12 cellular contexts compared by ENCODE assay signal in the genomic region with DNA sequence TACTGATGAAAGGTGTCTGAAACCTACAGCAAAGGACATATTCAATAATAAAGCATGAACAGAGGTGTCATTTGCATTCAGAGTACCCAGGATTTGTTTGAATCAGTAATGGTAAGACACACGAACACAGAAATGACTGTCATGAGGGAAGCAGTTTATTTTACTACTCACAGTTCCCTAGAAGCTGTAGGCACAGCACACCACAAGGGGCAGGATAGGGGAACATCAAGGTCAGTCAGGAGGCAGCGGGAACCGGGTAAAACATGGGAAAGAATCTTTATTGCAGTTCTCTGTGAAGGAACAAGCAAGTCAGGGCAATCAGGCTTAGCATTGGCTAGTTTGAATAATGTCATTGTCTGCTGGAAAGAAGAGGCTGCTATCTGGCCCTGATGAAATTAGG.
A peak's percentile ranks its signal among the peaks of the same experiment; 100 is the strongest.
DNase-seq lines count a peak whose midpoint lies in the region; ATAC-seq, FAIRE-seq and TF ChIP-seq lines count a peak whose summit lies in the region.
"Had no signal": no experiment of that assay in that cellular context is flagged by ENCODE, and none has a peak within 500 bp of the region (broad histone marks: within the 10 kb centered on the region; RNA-seq: fewer than 3 reads in every experiment).

No MANE protein-coding gene starts in this region.

- no peaks in the 10 kb centered on the region for H3K36me3 ChIP-seq in K562 (ENCODE audit: control insufficient read depth, insufficient read depth, low read length)
- no peaks in the 10 kb centered on the region for H3K36me3 ChIP-seq in neural progenitor cell
- no peaks in the 10 kb centered on the region for H3K36me3 ChIP-seq in naive thymus-derived CD4-positive, alpha-beta T cell (ENCODE audit: control insufficient read depth in 2 of 3, insufficient read depth in 3 of 3, low read length in 3 of 3)
- H3K36me3 ChIP-seq: left lung had no signal

- H3K27ac ChIP-seq in K562 (ENCODE audit: extremely low read depth, low read depth, low read length) (no peak overlapping the region), neural progenitor cell (no peak overlapping the region)
- no peak overlapping the region for H3K27ac ChIP-seq in naive thymus-derived CD4-positive, alpha-beta T cell (ENCODE audit: low read depth, low read length)
- H3K27ac ChIP-seq: left lung had no signal

- H3K4me3 ChIP-seq in K562 (no peak overlapping the region), neural progenitor cell (no peak overlapping the region)
- H3K4me3 ChIP-seq in naive thymus-derived CD4-positive, alpha-beta T cell (ENCODE audit: low read length) = no peak overlapping the region
- H3K4me3 ChIP-seq: left lung had no signal

- H3F3A ChIP-seq in neural progenitor cell (ENCODE audit: low read depth) = no peaks in the 10 kb centered on the region

- H2AFZ ChIP-seq in K562 (ENCODE audit: low read depth, low read length) (no peak overlapping the region), neural progenitor cell (replicated peaks) (no peak overlapping the region)

- intact Hi-C loops in K562 (cut with micrococcal nuclease) = loop anchor here (10.0 kb wide), 1 partner anchor 717 kb away; no protein-coding TSS in a partner anchor
- intact Hi-C loops in naive thymus-derived CD4-positive, alpha-beta T cell (cut with micrococcal nuclease) = no loop called here

- no peak overlapping the region for H3K27ac Mint-ChIP-seq in neural progenitor cell
- no peak overlapping the region for H3K27ac Mint-ChIP-seq in naive thymus-derived CD4-positive, alpha-beta T cell
- H3K27ac Mint-ChIP-seq: activated naive CD4-positive, alpha-beta T cell treated with anti-CD3 and anti-CD28 coated beads for 36 hours had no signal

- H4K20me1 ChIP-seq in K562 (replicated peaks; ENCODE audit: control insufficient read depth, insufficient read depth, low read length) (no peaks in the 10 kb centered on the region), neural progenitor cell (ENCODE audit: low read depth) (no peaks in the 10 kb centered on the region)

- TF ChIP-seq EP300 in K562 (IDR thresholded peaks at IDR 0.05; ENCODE audit: low read length) = no peak

- H3K9me3 ChIP-seq in K562 (replicated peaks; ENCODE audit: control insufficient read depth, insufficient read depth, low read depth, low read length) (no peaks in the 10 kb centered on the region), neural progenitor cell (ENCODE audit: low read depth) (no peaks in the 10 kb centered on the region)
- no peaks in the 10 kb centered on the region for H3K9me3 ChIP-seq in naive thymus-derived CD4-positive, alpha-beta T cell (ENCODE audit: control insufficient read depth in 2 of 3, low read length in 3 of 3)
- H3K9me3 ChIP-seq: left lung had no signal

- POLR2A ChIA-PET in K562 (lab: Yijun Ruan, JAX) = no interaction called here
- POLR2A ChIA-PET in naive thymus-derived CD4-positive, alpha-beta T cell (lab: Charles Lee) = no interaction called here

- no peak for FAIRE-seq in K562 (lab: Jason Lieb, UNC)

- no peak overlapping the region for H3K9ac ChIP-seq in K562 (ENCODE audit: insufficient read depth in 1 of 2, low read depth in 2 of 2, low read length in 2 of 2)
- H3K9ac ChIP-seq in neural progenitor cell = no peak overlapping the region

- no peaks in the 10 kb centered on the region for H3K36me3 Mint-ChIP-seq in neural progenitor cell
- H3K36me3 Mint-ChIP-seq in naive thymus-derived CD4-positive, alpha-beta T cell = peaks cover 0 to 5% (median 2%) of the 10 kb centered on the region in 5 donors

- peak; percentile 31 for DNase-seq in DMS53 (lab: John Stamatoyannopoulos, UW)
- no peak for DNase-seq in DMS53 treated with DMSO at 0.1 percent for 48 hours (lab: John Stamatoyannopoulos, UW; ENCODE audit: unreplicated experiment)
- DNase-seq in HuH-7.5 (ENCODE audit: low spot score) = peak; percentile 9
- DNase-seq in K562 (ENCODE audit: extremely low read depth in 1 of 4, low spot score in 3 of 4) = peak in 2 of 4 experiments; percentile 12 to 16
- DNase-seq in neural progenitor cell (ENCODE audit: low spot score) = no peak
- no peak for DNase-seq in SK-N-DZ (ENCODE audit: low spot score)
- DNase-seq in naive thymus-derived CD4-positive, alpha-beta T cell = no peak
- DNase-seq: activated naive CD4-positive, alpha-beta T cell treated with anti-CD3 and anti-CD28 coated beads for 36 hours; left lung; NCI-H446; stimulated activated CD4-positive, alpha-beta T cell treated with anti-CD3 and anti-CD28 coated beads, Interleukin-15, amount 100 ng/mL, for 24 hours had no signal

- CTCF ChIA-PET in K562 (lab: Yijun Ruan, JAX; ENCODE audit: low intra/inter-chr PET ratio) = no interaction called here
- CTCF ChIA-PET in naive thymus-derived CD4-positive, alpha-beta T cell (lab: Charles Lee) = interaction anchor here (0.7 kb wide), 1 partner anchor 153 kb away, joined by 3 read pairs; no protein-coding TSS in a partner anchor

- H3K27me3 ChIP-seq in K562 (ENCODE audit: control insufficient read depth in 2 of 2, insufficient read depth in 2 of 2, low read length in 2 of 2) (peaks cover 6 to 13% of the 10 kb centered on the region in 2 experiments; a peak in 4 of 5 replicates), neural progenitor cell (peaks cover 26% of the 10 kb centered on the region)
- peaks cover 0 to 7% of the 10 kb centered on the region in 2 donors for H3K27me3 ChIP-seq in naive thymus-derived CD4-positive, alpha-beta T cell (ENCODE audit: control insufficient read depth in 2 of 2, insufficient read depth in 2 of 2, low read length in 2 of 2)

- in situ Hi-C loops in K562 (cut with MboI) = no loop called here

- no peaks in the 10 kb centered on the region for H3K9me1 ChIP-seq in K562 (ENCODE audit: control insufficient read depth, insufficient read depth, low read length)

- no peak for TF ChIP-seq RAD21 in K562 (CRISPR knock-in tag; conservative IDR thresholded peaks at IDR 0.05 in 1 of 2, IDR thresholded peaks at IDR 0.05 in 1 of 2)

- no peak overlapping the region for H3K4me2 ChIP-seq in K562 (ENCODE audit: insufficient read depth, low read length)
- no peak overlapping the region for H3K4me2 ChIP-seq in neural progenitor cell

- no peak for TF ChIP-seq POLR2A in K562 (conservative IDR thresholded peaks at IDR 0.05)

- WGBS in K562 (ENCODE audit: insufficient coverage, low coverage, missing lambda C conversion rate) = 0% methylated on average over 3 of the region's 3 CpGs

- H3K4me1 ChIP-seq in K562 (replicated peaks in 1 of 2; ENCODE audit: control insufficient read depth in 2 of 2, insufficient read depth in 2 of 2, low read length in 2 of 2) (peaks cover 0 to 4% of the 10 kb centered on the region in 2 experiments; a peak in 2 of 5 replicates), neural progenitor cell (no peaks in the 10 kb centered on the region)
- no peaks in the 10 kb centered on the region for H3K4me1 ChIP-seq in naive thymus-derived CD4-positive, alpha-beta T cell (ENCODE audit: control insufficient read depth in 2 of 2, insufficient read depth in 2 of 2, low read length in 2 of 2)

- no TSS peak for BruUV-seq in K562 (replicated peaks; lab: Mats Ljungman, UMichigan)

- ATAC-seq in K562 (peak; percentile 84), GM19023 (IDR thresholded peaks at IDR 0.05; ENCODE audit: unreplicated experiment) (no peak)
- no peak for ATAC-seq in naive thymus-derived CD4-positive, alpha-beta T cell
- ATAC-seq: left lung had no signal

- peaks cover 2% of the 10 kb centered on the region for H3K9me3 Mint-ChIP-seq in neural progenitor cell
- H3K9me3 Mint-ChIP-seq in naive thymus-derived CD4-positive, alpha-beta T cell = peaks cover 0 to 8% (median 1%) of the 10 kb centered on the region in 11 donors
- H3K9me3 Mint-ChIP-seq: activated naive CD4-positive, alpha-beta T cell treated with anti-CD3 and anti-CD28 coated beads for 36 hours had no signal

- peaks cover 2% of the 10 kb centered on the region for H3K27me3 Mint-ChIP-seq in neural progenitor cell (ENCODE audit: insufficient read depth, low read depth)
- peaks cover 16 to 40% (median 21%) of the 10 kb centered on the region in 5 donors for H3K27me3 Mint-ChIP-seq in naive thymus-derived CD4-positive, alpha-beta T cell

- H3K4me3 Mint-ChIP-seq in neural progenitor cell = no peak overlapping the region
- no peak overlapping the region for H3K4me3 Mint-ChIP-seq in naive thymus-derived CD4-positive, alpha-beta T cell
- H3K4me3 Mint-ChIP-seq: activated naive CD4-positive, alpha-beta T cell treated with anti-CD3 and anti-CD28 coated beads for 36 hours had no signal

- no peaks in the 10 kb centered on the region for H3K4me1 Mint-ChIP-seq in neural progenitor cell
- peaks cover 0 to 11% (median 7%) of the 10 kb centered on the region in 7 donors for H3K4me1 Mint-ChIP-seq in naive thymus-derived CD4-positive, alpha-beta T cell

- TF ChIP-seq CTCF in K562 (IDR thresholded peaks at IDR 0.05 in 2 of 3, conservative IDR thresholded peaks at IDR 0.05 in 1 of 3; ENCODE audit: insufficient read depth in 2 of 3, low read depth in 1 of 3, low read length in 3 of 3) = peak in 2 of 3 experiments; percentile 8 to 40; a peak in 1 of 6 replicates
- peak; percentile 27 for TF ChIP-seq CTCF in neural progenitor cell (IDR thresholded peaks at IDR 0.05)

- no peaks in the 10 kb centered on the region for H3K79me2 ChIP-seq in K562 (ENCODE audit: control insufficient read depth, insufficient read depth, low read length)
- no peaks in the 10 kb centered on the region for H3K79me2 ChIP-seq in neural progenitor cell (ENCODE audit: low read depth)

TF ChIP-seq in K562, 482 proteins besides CTCF, POLR2A, EP300 and RAD21 (continues in another document):
- no peak for TF ChIP-seq ZNF133 (CRISPR knock-in tag; IDR thresholded peaks at IDR 0.05)
- peak; percentile 23 for TF ChIP-seq CTCFL (IDR thresholded peaks at IDR 0.05; ENCODE audit: borderline replicate concordance, insufficient read depth, low read depth, low read length, poor library complexity, severe bottlenecking)

Comparison
In these comparisons a context has a peak if more than half of its experiments do, and no peak if none do; other contexts are left out.
1. DNase-seq: peak in DMS53 (single experiment) and HuH-7.5 (single experiment); none in DMS53 treated with DMSO at 0.1 percent for 48 hours (single experiment), neural progenitor cell (single experiment), SK-N-DZ (single experiment) and naive thymus-derived CD4-positive, alpha-beta T cell (0 of 9).